14 cellular contexts compared by ENCODE assay signal in the genomic region with DNA sequence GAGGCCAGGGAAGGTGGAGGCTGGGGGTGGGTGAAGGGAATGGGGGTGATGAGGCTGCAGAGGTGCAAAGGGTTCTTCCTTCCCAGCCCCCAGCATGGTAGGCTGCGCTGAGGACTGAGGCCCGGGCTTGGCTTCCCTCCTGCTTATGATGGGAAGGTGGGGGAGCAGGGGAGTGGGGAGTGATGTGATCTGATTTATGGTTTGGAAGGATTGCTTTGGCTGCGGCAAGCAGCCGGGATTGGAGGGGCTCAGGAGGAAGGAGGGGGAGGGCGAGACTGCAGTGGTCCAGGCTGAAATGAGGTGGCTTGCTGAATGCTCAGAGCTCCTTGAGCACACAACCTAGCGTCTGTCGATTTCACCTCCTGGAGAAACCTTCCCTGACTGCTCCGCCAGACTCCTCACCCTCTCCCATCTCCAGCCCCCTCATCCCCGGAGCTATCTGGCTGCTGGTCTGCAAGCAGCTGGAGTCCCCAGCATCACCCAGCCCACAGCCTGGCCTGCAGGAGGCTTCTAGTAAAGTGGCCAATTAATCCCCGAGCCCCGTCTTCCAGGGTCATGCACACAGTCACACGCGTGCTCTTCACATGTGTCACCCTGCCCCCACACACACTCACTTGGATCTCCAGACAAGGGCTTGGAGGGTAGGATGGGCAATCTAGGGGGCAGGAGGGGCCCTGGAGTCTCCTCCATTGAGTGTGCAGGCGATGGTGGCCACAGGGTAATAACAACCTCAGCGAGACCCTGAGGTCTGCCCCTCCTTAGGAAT. TPM values are rescaled to one million over a fixed set of nuclear protein-coding genes. Genes with fewer than 3 reads are reported as not detected.
DNase-seq lines count a peak whose midpoint lies in the region; ATAC-seq and TF ChIP-seq lines count a peak whose summit lies in the region.
"Had no signal": no experiment of that assay in that cellular context is flagged by ENCODE, and none has a peak within 500 bp of the region (broad histone marks: within the 10 kb centered on the region; RNA-seq: fewer than 3 reads in every experiment).

No MANE protein-coding gene starts in this region.

- peaks cover 2% of the 10 kb centered on the region for H3K36me3 Mint-ChIP-seq in activated CD4-positive, alpha-beta T cell treated with anti-CD3 and anti-CD28 coated beads for 36 hours (ENCODE audit: low read depth)

- TF ChIP-seq POLR2A in sigmoid colon (IDR thresholded peaks at IDR 0.05): no peak

- no peak for TF ChIP-seq CTCF in fibroblast of pulmonary artery (IDR thresholded peaks at IDR 0.05; ENCODE audit: low read length, missing control alignments)
- no peak for TF ChIP-seq CTCF in sigmoid colon (IDR thresholded peaks at IDR 0.05)

- H3K27me3 Mint-ChIP-seq in activated CD4-positive, alpha-beta T cell treated with anti-CD3 and anti-CD28 coated beads for 36 hours: peaks cover 39% of the 10 kb centered on the region

- peak overlapping the region; percentile 54 for H3K4me3 ChIP-seq in NT2/D1 (ENCODE audit: insufficient read length, low read depth)
- H3K4me3 ChIP-seq in fibroblast of pulmonary artery (replicated peaks; ENCODE audit: low read depth, low read length): peak overlapping the region; percentile 55
- H3K4me3 ChIP-seq in sigmoid colon: peak overlapping the region in 2 of 4 donors; percentile 9 to 60

- peaks cover 26% of the 10 kb centered on the region for H3K27me3 ChIP-seq in NT2/D1 (ENCODE audit: insufficient read depth, insufficient read length)
- H3K27me3 ChIP-seq in sigmoid colon: peaks cover 24 to 78% (median 60%) of the 10 kb centered on the region in 3 donors

- peak overlapping the region; percentile 42; the same call in 1 of the 2 replicates for H3K9ac ChIP-seq in ES-I3 (ENCODE audit: low read depth, low read length)
- peak overlapping the region; percentile 3 for H3K9ac ChIP-seq in NT2/D1 (ENCODE audit: insufficient read length, low read depth)
- H3K9ac ChIP-seq: KMS-11 had no signal

- CTCF ChIA-PET in activated CD4-positive, alpha-beta T cell treated with anti-CD3 and anti-CD28 coated beads for 36 hours (lab: Charles Lee): interaction anchor here (1.0 kb wide), 2 partner anchors 8 to 12 kb away, joined by 3 read pairs; no protein-coding TSS in a partner anchor

- H3K4me1 ChIP-seq in ES-I3 (ENCODE audit: insufficient read depth, low read length) (peaks cover 17% of the 10 kb centered on the region; the same call in 1 of the 2 replicates), NT2/D1 (ENCODE audit: insufficient read depth, insufficient read length) (peaks cover 16% of the 10 kb centered on the region), sigmoid colon (peaks cover 0 to 37% (median 36%) of the 10 kb centered on the region in 4 donors)

- DNase-seq in NT2/D1 (ENCODE audit: low read depth, low spot score): no peak
- DNase-seq in fibroblast of pulmonary artery (ENCODE audit: low read depth): no peak
- DNase-seq in sigmoid colon: peak; percentile 67
- DNase-seq in activated CD4-positive, alpha-beta T cell treated with anti-CD3 and anti-CD28 coated beads for 36 hours: no peak
- DNase-seq in GM19240 (ENCODE audit: insufficient read length, low spot score): no peak
- no peak for DNase-seq in HT-29 (ENCODE audit: low spot score)
- no peak for DNase-seq in C1 segment of cervical spinal cord (lab: John Stamatoyannopoulos, UW)
- DNase-seq: effector memory CD4-positive, alpha-beta T cell; GDM1; NCI-H526; stimulated activated naive B cell treated with anti-CD40 and anti-IgM and Interleukin-4, amounts not matched to agents 10 μg/mL and 1 μg/mL and 100 μg/mL, for 72 hours had no signal

- H3K27ac Mint-ChIP-seq in activated CD4-positive, alpha-beta T cell treated with anti-CD3 and anti-CD28 coated beads for 36 hours: no peak overlapping the region

- no peaks in the 10 kb centered on the region for H3K9me3 Mint-ChIP-seq in activated CD4-positive, alpha-beta T cell treated with anti-CD3 and anti-CD28 coated beads for 36 hours (ENCODE audit: low read depth)

- intact Hi-C loops in sigmoid colon (cut with DNase I): loop anchor here (10.0 kb wide), 2 partner anchors 208 to 358 kb away; partner anchors contain the start of genes ASPDH, JOSD2 and NAPSA
- intact Hi-C loops in activated CD4-positive, alpha-beta T cell treated with anti-CD3 and anti-CD28 coated beads for 36 hours (cut with DNase I, micrococcal nuclease): loop anchor here in 1 of 2 experiments (10.0 kb wide), 1 partner anchor 872 kb away; no protein-coding TSS in a partner anchor

- H3K9me3 ChIP-seq in ES-I3 (ENCODE audit: control insufficient read depth, insufficient read depth, low read length) (no peaks in the 10 kb centered on the region), NT2/D1 (ENCODE audit: insufficient read depth, low read length) (no peaks in the 10 kb centered on the region), sigmoid colon (no peaks in the 10 kb centered on the region)

- H3K36me3 ChIP-seq in ES-I3 (ENCODE audit: insufficient read depth, low read length) (no peaks in the 10 kb centered on the region), NT2/D1 (ENCODE audit: insufficient read depth, insufficient read length, low read length) (peaks cover 10% of the 10 kb centered on the region), sigmoid colon (no peaks in the 10 kb centered on the region)

- no peak overlapping the region for H3K4me3 Mint-ChIP-seq in activated CD4-positive, alpha-beta T cell treated with anti-CD3 and anti-CD28 coated beads for 36 hours

- peak overlapping the region; percentile 59 to 64 (median 62) for H3K27ac ChIP-seq in sigmoid colon
- H3K27ac ChIP-seq: KMS-11 had no signal

- 44 to 52% methylated on average over 15 of the region's 15 CpGs for whole genome bisulfite sequencing in sigmoid colon, 2 donors

- H3K4me1 Mint-ChIP-seq in activated CD4-positive, alpha-beta T cell treated with anti-CD3 and anti-CD28 coated beads for 36 hours: peaks cover 15% of the 10 kb centered on the region

- no peak for TF ChIP-seq EP300 in sigmoid colon (IDR thresholded peaks at IDR 0.05)

- no peak for ATAC-seq in activated CD4-positive, alpha-beta T cell treated with anti-CD3 and anti-CD28 coated beads for 36 hours
- ATAC-seq: stimulated activated naive B cell treated with anti-CD40 and anti-IgM and Interleukin-4, amounts not matched to agents 10 μg/mL and 1 μg/mL and 100 μg/mL, for 72 hours had no signal

- POLR2A ChIA-PET in activated CD4-positive, alpha-beta T cell treated with anti-CD3 and anti-CD28 coated beads for 36 hours (lab: Charles Lee): interaction anchor here (0.6 to 1.4 kb wide), 2 partner anchors 14 to 81 kb away, joined by 3 to 5 read pairs; no protein-coding TSS in a partner anchor

RNA-seq across cellular contexts. Expression of gene CLEC11A, which starts 0.7 kb away (rescaled TPM):
- total RNA-seq in sigmoid colon: 10 to 100 TPM in 3 of 4 donors, 1 to 10 TPM in 1; 9.5 to 20.2 (median 14.6) TPM
- polyA plus RNA-seq in sigmoid colon: 1 to 10 TPM; 2.1 to 6.1 (median 3.6) TPM
- total RNA-seq in activated CD4-positive, alpha-beta T cell treated with anti-CD3 and anti-CD28 coated beads for 36 hours: 1 to 10 TPM in 1 of 2 experiments, under 1 TPM in 1; 0.64 to 1.0 TPM
- total RNA-seq in HT-29 (2014; rRNA removed; shearing (Covaris generic)): 3.5 and 4.0 TPM in 2 replicates

RNA-seq across cellular contexts. Expression of gene SHANK1, which starts 2.8 kb away (rescaled TPM):
- total RNA-seq in sigmoid colon: 1 to 10 TPM in 2 of 4 donors, under 1 TPM in 2; under 0.01 to 1.2 (median 0.54) TPM
- under 1 TPM in 1 of 3 donors, not detected in 2; 0.19 TPM for polyA plus RNA-seq in sigmoid colon
- not detected for total RNA-seq in activated CD4-positive, alpha-beta T cell treated with anti-CD3 and anti-CD28 coated beads for 36 hours
- not detected in 2 replicates for total RNA-seq in HT-29 (2014; rRNA removed; shearing (Covaris generic))

RNA-seq across cellular contexts. Expression of gene GPR32, which starts 47.8 kb away (rescaled TPM):
- not detected for total RNA-seq in sigmoid colon
- polyA plus RNA-seq in sigmoid colon: not detected
- total RNA-seq in activated CD4-positive, alpha-beta T cell treated with anti-CD3 and anti-CD28 coated beads for 36 hours: not detected
- total RNA-seq in HT-29 (2014; rRNA removed; shearing (Covaris generic)): not detected in 2 replicates
- total RNA-seq: kidney epithelial cell had no signal
